ENCODE assay signal across 1 cellular context in genomic region chr9:27414215-27414731, GRCh38.
TF ChIP-seq lines count a peak whose summit lies in the region.

No MANE protein-coding gene starts in this region.

TF ChIP-seq in HepG2, 621 proteins besides CTCF, POLR2A, EP300 and RAD21 (continued from another document):
- TF ChIP-seq ZNF788 (CRISPR knock-in tag; IDR thresholded peaks at IDR 0.05; ENCODE audit: borderline replicate concordance) = no peak
- no peak for TF ChIP-seq HCFC1 (IDR thresholded peaks at IDR 0.05; ENCODE audit: low read depth, low read length)
- no peak for TF ChIP-seq RFX5 (IDR thresholded peaks at IDR 0.05; ENCODE audit: low read depth, low read length)
- no peak for TF ChIP-seq ZBTB7B (CRISPR knock-in tag; IDR thresholded peaks at IDR 0.05)
- no peak for TF ChIP-seq BCL3 (CRISPR knock-in tag; IDR thresholded peaks at IDR 0.05)
- no peak for TF ChIP-seq MAX (IDR thresholded peaks at IDR 0.05)
- no peak for TF ChIP-seq MTF1 (CRISPR knock-in tag; IDR thresholded peaks at IDR 0.05)
- no peak for TF ChIP-seq SUZ12 (IDR thresholded peaks at IDR 0.05; ENCODE audit: low read depth, low read length)
